8 cellular contexts compared by ENCODE assay signal in genomic region chr12:31682136-31682962, GRCh38. TPM values are rescaled to one million over a fixed set of nuclear protein-coding genes. Genes with fewer than 3 reads are reported as not detected.
DNase-seq lines count a peak whose midpoint lies in the region; ATAC-seq and TF ChIP-seq lines count a peak whose summit lies in the region.

No MANE protein-coding gene starts in this region.

- H3K27ac Mint-ChIP-seq in CD14-positive monocyte, result peak overlapping the region in 6 of 7 donors; percentile 17 to 91 (median 80)

- H3K27ac ChIP-seq in coronary artery, result peak overlapping the region in 1 of 2 donors; percentile 14

- H3K36me3 Mint-ChIP-seq in CD14-positive monocyte, result peaks cover 6 to 15% of the 10 kb centered on the region in 2 donors

- H3K9me3 Mint-ChIP-seq in CD14-positive monocyte, result peaks cover 4 to 15% (median 12%) of the 10 kb centered on the region in 7 donors

- intact Hi-C loops in CD14-positive monocyte (cut with micrococcal nuclease), result loop anchor here in 1 of 2 donors (5.0 kb wide), 2 partner anchors 150 to 280 kb away; no protein-coding TSS in a partner anchor

- ATAC-seq in GM19372 (IDR thresholded peaks at IDR 0.05; ENCODE audit: low read depth, unreplicated experiment), result peak; percentile 76
- ATAC-seq in HG03469 (IDR thresholded peaks at IDR 0.05; ENCODE audit: unreplicated experiment), result peak; percentile 67

- peak; percentile 71 for DNase-seq in CD14-positive monocyte (ENCODE audit: low spot score)
- DNase-seq in NCI-H510A treated with DMSO at 0.1 percent for 48 hours (lab: John Stamatoyannopoulos, UW), result peak; percentile 66
- peak; percentile 29 to 55 for DNase-seq in activated CD4-positive, alpha-beta T cell treated with anti-CD3 and anti-CD28 coated beads for 24 hours (ENCODE audit: low read depth in 2 of 2)
- DNase-seq in coronary artery (ENCODE audit: low spot score), result no peak
- peak; percentile 93 to 94 for DNase-seq in lung microvascular endothelial cell (ENCODE audit: low read depth in 2 of 2)
- DNase-seq in stimulated activated CD8-positive, alpha-beta memory T cell treated with anti-CD3 and anti-CD28 coated beads, Interleukin-4, amount 100 ng/mL, for 4 hours (ENCODE audit: low read depth in 2 of 2, low spot score in 1 of 2), result peak; percentile 23 to 34

- H3K27me3 Mint-ChIP-seq in CD14-positive monocyte (ENCODE audit: low read depth in 3 of 3), result peaks cover 0 to 1% (median 0%) of the 10 kb centered on the region in 3 donors

- no peak overlapping the region for H3K4me3 ChIP-seq in coronary artery

- peak; percentile 81 for TF ChIP-seq CTCF in CD14-positive monocyte (IDR thresholded peaks at IDR 0.05)
- TF ChIP-seq CTCF in coronary artery (IDR thresholded peaks at IDR 0.05), result peak; percentile 52

- no peak overlapping the region for H3K4me3 Mint-ChIP-seq in CD14-positive monocyte

- H3K4me1 Mint-ChIP-seq in CD14-positive monocyte, result peaks cover 18% of the 10 kb centered on the region

RNA-seq across cellular contexts. Expression of gene ETFBKMT, which starts 22.9 kb away (rescaled TPM):
- polyA plus RNA-seq in CD14-positive monocyte, result 1 to 10 TPM; 1.5 to 2.2 TPM
- 1.7 and 2.2 TPM in 2 replicates for total RNA-seq in lung microvascular endothelial cell

RNA-seq across cellular contexts. Expression of gene AMN1, which starts 46.5 kb away (rescaled TPM):
- polyA plus RNA-seq in CD14-positive monocyte, result 1 to 10 TPM; 7.4 to 7.8 TPM
- total RNA-seq in lung microvascular endothelial cell, result 7.8 and 15.1 TPM in 2 replicates
